ENCODE assay signal across 11 cellular contexts in genomic region chr20:38143646-38144554, GRCh38. TPM values are rescaled to one million over a fixed set of nuclear protein-coding genes. Genes with fewer than 3 reads are reported as not detected.
DNase-seq lines count a peak whose midpoint lies in the region; ATAC-seq, FAIRE-seq and TF ChIP-seq lines count a peak whose summit lies in the region.
"Had no signal": no experiment of that assay in that cellular context is flagged by ENCODE, and none has a peak within 500 bp of the region (broad histone marks: within the 10 kb centered on the region; RNA-seq: fewer than 3 reads in every experiment).

No MANE protein-coding gene starts in this region.

- H3K27me3 ChIP-seq in GM12878 (replicated peaks in 1 of 2; ENCODE audit: control insufficient read depth in 2 of 2, insufficient read depth in 2 of 2, low read length in 1 of 2) (no peaks in the 10 kb centered on the region), liver (ENCODE audit: control insufficient read depth in 4 of 4, insufficient read depth in 4 of 4, low read length in 3 of 4) (no peaks in the 10 kb centered on the region), uterus (no peaks in the 10 kb centered on the region)
- H3K27me3 ChIP-seq: neutrophil had no signal

- in situ Hi-C loops in GM12878 (cut with MboI): no loop called here

- H3K4me3 ChIP-seq in GM12878 (no peak overlapping the region), liver (ENCODE audit: low read depth in 1 of 3, low read length in 3 of 3) (no peak overlapping the region), uterus (no peak overlapping the region)
- H3K4me3 ChIP-seq: SK-N-MC had no signal

- TF ChIP-seq POLR2A in GM12878 (IDR thresholded peaks at IDR 0.05; ENCODE audit: low read depth, low read length) (no peak), uterus (IDR thresholded peaks at IDR 0.05) (no peak)

- TF ChIP-seq RAD21 in GM12878 (IDR thresholded peaks at IDR 0.05; ENCODE audit: insufficient read depth, low read depth, low read length) (no peak), liver (IDR thresholded peaks at IDR 0.05) (no peak)

- no peaks in the 10 kb centered on the region for H3K9me3 ChIP-seq in GM12878 (replicated peaks; ENCODE audit: control insufficient read depth, insufficient read depth, low read length)
- H3K9me3 ChIP-seq in liver (ENCODE audit: control insufficient read depth in 4 of 4, low read length in 3 of 4): no peaks in the 10 kb centered on the region
- H3K9me3 ChIP-seq in uterus: no peaks in the 10 kb centered on the region
- H3K9me3 ChIP-seq: neutrophil had no signal

- H3K79me2 ChIP-seq in GM12878 (ENCODE audit: control insufficient read depth, insufficient read depth, low read length): no peaks in the 10 kb centered on the region

- POLR2A ChIA-PET in GM12878 (lab: Charles Lee): interaction anchor here (0.6 to 1.3 kb wide), 3 partner anchors 8 to 274 kb away, joined by 3 read pairs; no protein-coding TSS in a partner anchor

- no peaks in the 10 kb centered on the region for H4K20me1 ChIP-seq in GM12878 (ENCODE audit: control insufficient read depth, insufficient read depth)

- H3K4me2 ChIP-seq in GM12878 (ENCODE audit: control insufficient read depth, insufficient read depth): no peak overlapping the region

- intact Hi-C loops in GM12878 (cut with micrococcal nuclease; ENCODE audit: unreplicated experiment): no loop called here
- intact Hi-C loops in uterus (cut with DNase I; ENCODE audit: low total_unique reads): no loop called here
- intact Hi-C loops in activated naive CD4-positive, alpha-beta T cell treated with anti-CD3 and anti-CD28 coated beads for 36 hours (cut with micrococcal nuclease): no loop called here

- no peak overlapping the region for H3K9ac ChIP-seq in GM12878 (ENCODE audit: control insufficient read depth, insufficient read depth, low read length)
- peak overlapping the region in 1 of 2 donors; percentile 22 for H3K9ac ChIP-seq in liver (ENCODE audit: low read depth in 1 of 2, low read length in 2 of 2)

- peaks cover 2% of the 10 kb centered on the region for H3K27me3 Mint-ChIP-seq in activated naive CD8-positive, alpha-beta T cell treated with anti-CD3 and anti-CD28 coated beads, Interleukin-2, amount 50 U/mL, for 24 hours
- H3K27me3 Mint-ChIP-seq in activated naive CD4-positive, alpha-beta T cell treated with anti-CD3 and anti-CD28 coated beads for 36 hours (ENCODE audit: low read depth): peaks cover 4% of the 10 kb centered on the region
- H3K27me3 Mint-ChIP-seq: B cell had no signal

- no peak for TF ChIP-seq EP300 in GM12878 (IDR thresholded peaks at IDR 0.05; ENCODE audit: borderline replicate concordance in 1 of 2, control insufficient read depth in 1 of 2, low read depth in 2 of 2, low read length in 2 of 2)

- no peaks in the 10 kb centered on the region for H3K36me3 ChIP-seq in GM12878 (ENCODE audit: control insufficient read depth in 2 of 2, insufficient read depth in 2 of 2, low read length in 1 of 2)
- H3K36me3 ChIP-seq in liver (ENCODE audit: control insufficient read depth in 4 of 4, insufficient read depth in 3 of 4, low read depth in 1 of 4, low read length in 3 of 4): peaks cover 12 to 55% (median 43%) of the 10 kb centered on the region in 4 donors
- H3K36me3 ChIP-seq in uterus: no peaks in the 10 kb centered on the region
- H3K36me3 ChIP-seq: neutrophil had no signal

- RAD21 ChIA-PET in GM12878 (lab: Charles Lee; ENCODE audit: unreplicated experiment): interaction anchor here (0.8 kb wide), 1 partner anchor 86 kb away, joined by 3 read pairs; no protein-coding TSS in a partner anchor

- H3K9me3 Mint-ChIP-seq in activated naive CD8-positive, alpha-beta T cell treated with anti-CD3 and anti-CD28 coated beads, Interleukin-2, amount 50 U/mL, for 24 hours: no peaks in the 10 kb centered on the region
- H3K9me3 Mint-ChIP-seq in activated naive CD4-positive, alpha-beta T cell treated with anti-CD3 and anti-CD28 coated beads for 36 hours: no peaks in the 10 kb centered on the region

- no peak overlapping the region for H2AFZ ChIP-seq in GM12878 (ENCODE audit: control insufficient read depth, low read depth, low read length)

- no peak overlapping the region for H3K4me3 Mint-ChIP-seq in activated naive CD8-positive, alpha-beta T cell treated with anti-CD3 and anti-CD28 coated beads, Interleukin-2, amount 50 U/mL, for 24 hours
- no peak overlapping the region for H3K4me3 Mint-ChIP-seq in activated naive CD4-positive, alpha-beta T cell treated with anti-CD3 and anti-CD28 coated beads for 36 hours
- H3K4me3 Mint-ChIP-seq: B cell had no signal

- peak; percentile 42; the same call in 2 of the 3 replicates for ATAC-seq in GM12878
- ATAC-seq in activated naive CD8-positive, alpha-beta T cell treated with anti-CD3 and anti-CD28 coated beads, Interleukin-2, amount 50 U/mL, for 24 hours: no peak

- CTCF ChIA-PET in GM12878 (lab: Yijun Ruan, JAX): interaction anchor here (1.0 to 4.1 kb wide), 2 partner anchors 10 to 70 kb away, joined by 3 to 20 read pairs; no protein-coding TSS in a partner anchor
- CTCF ChIA-PET in activated naive CD4-positive, alpha-beta T cell treated with anti-CD3 and anti-CD28 coated beads for 36 hours (lab: Charles Lee): interaction anchor here (1.0 kb wide), 1 partner anchor 77 kb away, joined by 3 read pairs; no protein-coding TSS in a partner anchor

- no peak overlapping the region for H3K27ac Mint-ChIP-seq in activated naive CD8-positive, alpha-beta T cell treated with anti-CD3 and anti-CD28 coated beads, Interleukin-2, amount 50 U/mL, for 24 hours
- H3K27ac Mint-ChIP-seq in activated naive CD4-positive, alpha-beta T cell treated with anti-CD3 and anti-CD28 coated beads for 36 hours: no peak overlapping the region
- H3K27ac Mint-ChIP-seq: B cell had no signal

- DNase-seq in NCI-H2196 (lab: John Stamatoyannopoulos, UW; ENCODE audit: unreplicated experiment) (peak; percentile 6), NCI-H2196 treated with DMSO at 0.1 percent for 48 hours (lab: John Stamatoyannopoulos, UW; ENCODE audit: unreplicated experiment) (no peak), GM12878 (ENCODE audit: low read depth, low spot score) (no peak), uterus (peak; percentile 47 to 62)
- no peak for DNase-seq in activated naive CD8-positive, alpha-beta T cell treated with anti-CD3 and anti-CD28 coated beads, Interleukin-2, amount 50 U/mL, for 24 hours
- DNase-seq in activated CD4-positive, alpha-beta T cell treated with anti-CD3 and anti-CD28 coated beads for 4 hours: no peak
- DNase-seq in activated naive CD4-positive, alpha-beta T cell treated with anti-CD3 and anti-CD28 coated beads for 36 hours: no peak

- H3K4me1 Mint-ChIP-seq in activated naive CD8-positive, alpha-beta T cell treated with anti-CD3 and anti-CD28 coated beads, Interleukin-2, amount 50 U/mL, for 24 hours: no peaks in the 10 kb centered on the region
- no peaks in the 10 kb centered on the region for H3K4me1 Mint-ChIP-seq in activated naive CD4-positive, alpha-beta T cell treated with anti-CD3 and anti-CD28 coated beads for 36 hours (ENCODE audit: low read depth)
- H3K4me1 Mint-ChIP-seq: B cell had no signal

- H3K36me3 Mint-ChIP-seq in activated naive CD8-positive, alpha-beta T cell treated with anti-CD3 and anti-CD28 coated beads, Interleukin-2, amount 50 U/mL, for 24 hours (ENCODE audit: low read depth): no peaks in the 10 kb centered on the region
- H3K36me3 Mint-ChIP-seq in activated naive CD4-positive, alpha-beta T cell treated with anti-CD3 and anti-CD28 coated beads for 36 hours (ENCODE audit: low read depth): no peaks in the 10 kb centered on the region

- peaks cover 4% of the 10 kb centered on the region; the same call in 1 of the 2 replicates for H3K4me1 ChIP-seq in GM12878 (ENCODE audit: control insufficient read depth, insufficient read depth, low read length)
- peaks cover 16 to 64% (median 43%) of the 10 kb centered on the region in 4 donors for H3K4me1 ChIP-seq in liver (ENCODE audit: control insufficient read depth in 4 of 4, insufficient read depth in 4 of 4, low read length in 3 of 4)
- peaks cover 3 to 14% of the 10 kb centered on the region in 2 donors for H3K4me1 ChIP-seq in uterus

- no TSS peak for BruUV-seq in GM12878 (replicated peaks; lab: Mats Ljungman, UMichigan)

- SMC1A ChIA-PET in GM12878 (lab: Charles Lee; ENCODE audit: uncharacterized antibody, unreplicated experiment): interaction anchor here (1.0 to 1.3 kb wide), 3 partner anchors 47 to 71 kb away, joined by 3 read pairs; no protein-coding TSS in a partner anchor

- 61% methylated on average over 16 of the region's 16 CpGs for WGBS in GM12878 (ENCODE audit: insufficient coverage, insufficient replicate concordance, low lambda C conversion rate, missing lambda C conversion rate)
- 32% methylated on average over 16 of the region's 16 CpGs for WGBS in liver

- no peak for FAIRE-seq in GM12878 (lab: Jason Lieb, UNC)

- no peak for TF ChIP-seq CTCF in GM12878 (IDR thresholded peaks at IDR 0.05 in 2 of 3, conservative IDR thresholded peaks at IDR 0.05 in 1 of 3; ENCODE audit: control insufficient read depth in 2 of 3, extremely low read depth in 1 of 3, insufficient read depth in 1 of 3, low read depth in 3 of 3, low read length in 3 of 3)
- no peak for TF ChIP-seq CTCF in liver (IDR thresholded peaks at IDR 0.05; ENCODE audit: low read depth, low read length, missing input control)
- no peak for TF ChIP-seq CTCF in uterus (IDR thresholded peaks at IDR 0.05)

- H3K27ac ChIP-seq in GM12878 (ENCODE audit: control insufficient read depth, insufficient read depth) (no peak overlapping the region), liver (ENCODE audit: low read depth in 1 of 2, low read length in 2 of 2) (peak overlapping the region; percentile 83 to 92), uterus (peak overlapping the region; percentile 73 to 84)
- H3K27ac ChIP-seq: neutrophil, SK-N-MC had no signal

RNA-seq across cellular contexts. Expression of gene TGM2, which starts 21.2 kb away (rescaled TPM):
- total RNA-seq in GM12878 (2013; cell fraction: nucleolus; rRNA removed): 24.2 and 29.7 TPM in 2 replicates
- total RNA-seq in GM12878 (2014; rRNA removed) (0.85 and 0.87 TPM in 2 replicates), GM12878 (2014; rRNA removed; fragmentation: Illumina TruSeq; extraction: Trizol) (0.45 and 0.51 TPM in 2 replicates), GM12878 (2021) (1.2 and 1.8 TPM in 2 replicates), liver (100 to 1,000 TPM; 120 to 260 TPM), uterus (100 to 1,000 TPM; 136 to 639 (median 209) TPM)
- 0.67 TPM for polyA plus RNA-seq in GM12878 (2011; ENCODE audit: low read depth)
- polyA plus RNA-seq in GM12878 (2011; rRNA removed) (0.85 and 1.9 TPM in 2 replicates), GM12878 (2014; fragmentation: Illumina TruSeq; extraction: Trizol) (0.30 and 0.54 TPM in 2 replicates), GM12878 (2014; fragmentation: Nextera tagmentation; extraction: Ambion mirVana) (under 1 TPM; 0.11 to 0.16 TPM), GM12878 (2014; rRNA removed) (0.68 and 1.1 TPM in 2 replicates), GM12878 (2016; fragmentation: Nextera tagmentation; extraction: Ambion mirVana) (under 1 TPM; 0.25 to 0.47 TPM), liver (100 to 1,000 TPM; 106 to 375 TPM)
- polyA plus RNA-seq in GM12878 (2011; cell fraction: cytosol; rRNA removed): 1.6 and 1.8 TPM in 2 replicates
- 2.0 and 2.1 TPM in 2 replicates for polyA plus RNA-seq in GM12878 (2011; cell fraction: nucleus; rRNA removed)
- polyA plus RNA-seq in GM12878 (2012): 1.5 and 2.4 TPM in 2 replicates
- polyA minus RNA-seq in GM12878 (2011; rRNA and poly(A)+ RNA removed): 1.4 and 2.0 TPM in 2 replicates
- 1.2 and 1.4 TPM in 2 replicates for polyA minus RNA-seq in GM12878 (2011; cell fraction: cytosol; rRNA and poly(A)+ RNA removed)
- polyA minus RNA-seq in GM12878 (2011; cell fraction: nucleus; rRNA and poly(A)+ RNA removed): 0.73 and 0.96 TPM in 2 replicates
- not detected for total RNA-seq in activated naive CD4-positive, alpha-beta T cell treated with anti-CD3 and anti-CD28 coated beads for 36 hours

Comparison
In these comparisons a context has a peak if more than half of its experiments do, and no peak if none do; other contexts are left out.
1. DNase-seq: peak in NCI-H2196 (single experiment) and uterus (2 of 2); none in NCI-H2196 treated with DMSO at 0.1 percent for 48 hours (single experiment), GM12878 (single experiment), activated naive CD8-positive, alpha-beta T cell treated with anti-CD3 and anti-CD28 coated beads, Interleukin-2, amount 50 U/mL, for 24 hours (single experiment), activated CD4-positive, alpha-beta T cell treated with anti-CD3 and anti-CD28 coated beads for 4 hours (0 of 2) and activated naive CD4-positive, alpha-beta T cell treated with anti-CD3 and anti-CD28 coated beads for 36 hours (single experiment).